20 cellular contexts compared by ENCODE assay signal in the genomic region with DNA sequence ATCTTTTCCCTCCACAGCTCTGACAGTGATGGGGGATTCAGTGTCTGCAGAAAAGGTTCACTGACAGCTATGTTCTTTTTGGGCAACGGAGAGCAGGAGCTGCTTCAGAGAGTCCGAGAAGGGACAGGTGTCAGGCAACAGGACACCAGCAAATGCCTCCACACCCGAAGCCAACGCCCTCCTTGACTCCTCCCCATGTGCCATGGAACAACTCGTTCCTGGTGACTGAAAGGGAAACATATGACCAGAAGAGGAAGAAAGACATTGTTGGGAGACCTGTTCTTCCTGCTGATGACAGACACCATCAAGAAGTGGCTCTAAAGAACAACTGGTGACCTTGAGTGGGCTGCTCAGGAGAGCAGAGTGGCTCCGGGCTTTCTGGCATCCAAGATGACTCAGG.
DNase-seq lines count a peak whose midpoint lies in the region; ATAC-seq, FAIRE-seq and TF ChIP-seq lines count a peak whose summit lies in the region.
"Had no signal": no experiment of that assay in that cellular context is flagged by ENCODE, and none has a peak within 500 bp of the region (broad histone marks: within the 10 kb centered on the region; RNA-seq: fewer than 3 reads in every experiment).

No MANE protein-coding gene starts in this region.

- TF ChIP-seq CTCF in HEK293 (tag by site-specific recombination; IDR thresholded peaks at IDR 0.05) = no peak

- H3K36me3 ChIP-seq in BLaER1 treated with 17β-estradiol and CSF1 and Interleukin-3, amounts not matched to agents 10 nM and 100 nM = no peaks in the 10 kb centered on the region
- H3K36me3 ChIP-seq in HEK293 (ENCODE audit: control insufficient read depth in 2 of 2, insufficient read depth in 1 of 2, low read length in 2 of 2) (no peaks in the 10 kb centered on the region), small intestine (ENCODE audit: control insufficient read depth in 2 of 2, insufficient read depth in 2 of 2, low read length in 2 of 2) (no peaks in the 10 kb centered on the region)

- no peak for FAIRE-seq in small intestine (lab: Jason Lieb, UNC)
- FAIRE-seq: HepG2 had no signal

- no peak overlapping the region for H3K27ac ChIP-seq in BLaER1 treated with 17β-estradiol and CSF1 and Interleukin-3, amounts not matched to agents 10 nM and 100 nM
- H3K27ac ChIP-seq in HEK293 (ENCODE audit: extremely low read depth, low read depth, low read length) (no peak overlapping the region), small intestine (ENCODE audit: low read depth in 1 of 2, low read length in 1 of 2) (no peak overlapping the region)
- H3K27ac ChIP-seq: GM23248 had no signal

- DNase-seq in small intestine (peak; percentile 46), NCI-H1105 treated with DMSO at 0.1 percent for 48 hours (lab: John Stamatoyannopoulos, UW) (no peak), occipital lobe (lab: John Stamatoyannopoulos, UW) (no peak), epidermal melanocyte (ENCODE audit: insufficient read length, low spot score) (no peak)
- DNase-seq: ACHN, COR-L47, DMS 273 treated with DMSO at 0.1 percent for 48 hours, GF-D8, GM23248, HCEC 1CT, KBM-7, NCI-H1417 treated with DMSO at 0.1 percent for 48 hours, NCI-H187 treated with DMSO at 0.1 percent for 48 hours, NCI-H226, OCI-M1, SHP77 treated with DMSO at 0.1 percent for 48 hours had no signal

- ATAC-seq in esophagus mucosa = peak; percentile 91
- ATAC-seq: HepG2 had no signal

- no peaks in the 10 kb centered on the region for H3K9me3 ChIP-seq in BLaER1 treated with 17β-estradiol and CSF1 and Interleukin-3, amounts not matched to agents 10 nM and 100 nM (replicated peaks in 1 of 11)
- H3K9me3 ChIP-seq in HEK293 (ENCODE audit: control insufficient read depth, insufficient read depth, low read depth, low read length) (no peaks in the 10 kb centered on the region), small intestine (ENCODE audit: control insufficient read depth, low read depth) (no peaks in the 10 kb centered on the region)

- H4K20me1 ChIP-seq in BLaER1 treated with 17β-estradiol and CSF1 and Interleukin-3, amounts not matched to agents 10 nM and 100 nM = no peaks in the 10 kb centered on the region

- 34 to 58% (median 39%) methylated on average over 6 of the region's 6 CpGs for WGBS in small intestine, 3 donors

- POLR2A ChIA-PET in HEK293 (lab: Yijun Ruan, JAX) = no interaction called here

- H3K4me2 ChIP-seq in BLaER1 treated with 17β-estradiol and CSF1 and Interleukin-3, amounts not matched to agents 10 nM and 100 nM = peak overlapping the region in 10 of 11 experiments; percentile 12 to 61 (median 42); a peak in 17 of 22 replicates

- H3K4me3 ChIP-seq in BLaER1 treated with 17β-estradiol and CSF1 and Interleukin-3, amounts not matched to agents 10 nM and 100 nM = no peak overlapping the region
- H3K4me3 ChIP-seq in HEK293 (ENCODE audit: low read depth, low read length) (no peak overlapping the region), small intestine (ENCODE audit: low read depth in 1 of 2, low read length in 2 of 2) (no peak overlapping the region)
- H3K4me3 ChIP-seq: GM23248 had no signal

- CTCF ChIA-PET in HEK293 (lab: Yijun Ruan, JAX) = interaction anchor here (0.7 kb wide), 1 partner anchor 637 kb away, joined by 4 read pairs; no protein-coding TSS in a partner anchor

- no peak overlapping the region for H3K9ac ChIP-seq in BLaER1 treated with 17β-estradiol and CSF1 and Interleukin-3, amounts not matched to agents 10 nM and 100 nM
- H3K9ac ChIP-seq: GM23248 had no signal

- no peaks in the 10 kb centered on the region for H3K27me3 ChIP-seq in BLaER1 treated with 17β-estradiol and CSF1 and Interleukin-3, amounts not matched to agents 10 nM and 100 nM
- no peaks in the 10 kb centered on the region for H3K27me3 ChIP-seq in small intestine (ENCODE audit: control insufficient read depth in 2 of 2, insufficient read depth in 2 of 2, low read length in 2 of 2)

- H3K4me1 ChIP-seq in BLaER1 treated with 17β-estradiol and CSF1 and Interleukin-3, amounts not matched to agents 10 nM and 100 nM = peaks cover 0 to 13% (median 10%) of the 10 kb centered on the region in 10 experiments; a peak in 14 of 20 replicates
- no peaks in the 10 kb centered on the region for H3K4me1 ChIP-seq in HEK293 (ENCODE audit: control insufficient read depth, insufficient read depth, low read length)
- no peaks in the 10 kb centered on the region for H3K4me1 ChIP-seq in small intestine (ENCODE audit: control insufficient read depth in 2 of 2, insufficient read depth in 1 of 2, low read depth in 1 of 2, low read length in 1 of 2)

TF ChIP-seq in HEK293, 187 proteins besides CTCF, POLR2A, EP300 and RAD21:
- no peak for TF ChIP-seq REPIN1 (tag by site-specific recombination; IDR thresholded peaks at IDR 0.05; ENCODE audit: low read depth)
- no peak for TF ChIP-seq ZNF223 (tag by site-specific recombination; IDR thresholded peaks at IDR 0.05)
- TF ChIP-seq ZNF239 (tag by site-specific recombination; IDR thresholded peaks at IDR 0.05) = no peak
- peak; percentile 65 for TF ChIP-seq KLF1 (tag by site-specific recombination; IDR thresholded peaks at IDR 0.05)
- TF ChIP-seq ZNF174 (tag by site-specific recombination; IDR thresholded peaks at IDR 0.05) = no peak
- TF ChIP-seq, protein P1, sequence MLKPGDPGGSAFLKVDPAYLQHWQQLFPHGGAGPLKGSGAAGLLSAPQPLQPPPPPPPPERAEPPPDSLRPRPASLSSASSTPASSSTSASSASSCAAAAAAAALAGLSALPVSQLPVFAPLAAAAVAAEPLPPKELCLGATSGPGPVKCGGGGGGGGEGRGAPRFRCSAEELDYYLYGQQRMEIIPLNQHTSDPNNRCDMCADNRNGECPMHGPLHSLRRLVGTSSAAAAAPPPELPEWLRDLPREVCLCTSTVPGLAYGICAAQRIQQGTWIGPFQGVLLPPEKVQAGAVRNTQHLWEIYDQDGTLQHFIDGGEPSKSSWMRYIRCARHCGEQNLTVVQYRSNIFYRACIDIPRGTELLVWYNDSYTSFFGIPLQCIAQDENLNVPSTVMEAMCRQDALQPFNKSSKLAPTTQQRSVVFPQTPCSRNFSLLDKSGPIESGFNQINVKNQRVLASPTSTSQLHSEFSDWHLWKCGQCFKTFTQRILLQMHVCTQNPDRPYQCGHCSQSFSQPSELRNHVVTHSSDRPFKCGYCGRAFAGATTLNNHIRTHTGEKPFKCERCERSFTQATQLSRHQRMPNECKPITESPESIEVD (tag by site-specific recombination; IDR thresholded peaks at IDR 0.05) = no peak
- TF ChIP-seq RBAK (tag by site-specific recombination; IDR thresholded peaks at IDR 0.05) = no peak
